8 cellular contexts compared by ENCODE assay signal in the genomic region with DNA sequence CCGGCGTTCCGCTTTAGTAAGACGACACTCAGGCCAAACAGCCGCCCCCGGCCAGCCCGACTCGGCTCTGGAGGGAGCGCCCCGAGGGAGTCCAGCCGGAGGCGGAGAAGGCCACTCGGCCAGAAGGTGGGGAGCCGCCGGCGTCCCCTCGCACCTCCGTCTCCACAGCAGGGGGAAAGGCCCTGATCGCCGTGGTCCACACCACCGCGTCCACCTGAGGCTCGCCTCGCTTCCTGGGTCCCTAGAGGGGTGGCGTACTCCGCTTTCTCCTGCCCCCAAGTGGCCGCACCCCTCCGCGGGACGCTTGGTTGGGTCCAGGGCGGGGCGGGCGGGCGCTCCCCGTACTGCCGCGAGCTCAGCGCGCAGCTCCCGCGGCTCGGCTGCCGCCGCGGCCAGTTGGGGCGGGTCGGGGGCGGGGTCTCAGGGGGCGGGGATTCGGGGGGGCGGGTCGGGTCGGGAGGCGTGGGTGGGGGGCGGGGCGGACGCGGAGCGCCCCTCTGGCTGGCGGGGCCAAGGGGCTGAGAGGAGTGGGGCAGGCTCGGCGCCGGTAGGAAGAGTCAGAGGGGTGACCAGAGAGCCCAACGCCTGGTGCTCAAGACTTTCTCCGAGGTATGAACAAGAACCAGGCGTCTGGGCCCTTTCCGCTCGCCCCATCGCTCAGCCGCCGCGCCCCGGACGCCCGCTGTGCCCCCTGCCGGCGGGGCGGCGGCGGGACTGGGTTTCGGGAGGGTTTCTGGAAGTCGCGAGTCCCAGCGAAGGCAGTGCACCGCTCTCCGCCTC. TPM values are rescaled to one million over a fixed set of nuclear protein-coding genes. Genes with fewer than 3 reads are reported as not detected.
A peak's percentile ranks its signal among the peaks of the same experiment; 100 is the strongest.
DNase-seq lines count a peak whose midpoint lies in the region; TF ChIP-seq lines count a peak whose summit lies in the region.

A gene (plus strand): TSS at position 523 of the 780 bp plus-strand sequence. CDS start 37,927 bp downstream, outside the sequence.

- intact Hi-C loops in left ventricle myocardium inferior (cut with micrococcal nuclease), result loop anchor here (10.0 kb wide), 2 partner anchors 53 to 367 kb away; no protein-coding TSS in a partner anchor
- intact Hi-C loops in prostate gland (cut with DNase I), result loop anchor here (2.0 to 5.0 kb wide), 3 partner anchors 46 to 369 kb away; no protein-coding TSS in a partner anchor

- peaks cover 57% of the 10 kb centered on the region for H3K4me1 ChIP-seq in left ventricle myocardium inferior
- H3K4me1 ChIP-seq in prostate gland (replicated peaks), result no peaks in the 10 kb centered on the region

- peak; percentile 76 for TF ChIP-seq POLR2A in prostate gland (IDR thresholded peaks at IDR 0.05)

- peak within 1 kb of the TSS; percentile 95 for H3K4me3 ChIP-seq in left ventricle myocardium inferior
- peak within 1 kb of the TSS; percentile 76 to 83 for H3K4me3 ChIP-seq in prostate gland

- H3K27ac ChIP-seq in left ventricle myocardium inferior (replicated peaks), result peak within 1 kb of the TSS; percentile 91
- H3K27ac ChIP-seq in prostate gland, result peak within 1 kb of the TSS; percentile 96 to 97

- WGBS in prostate gland, result under 1% methylated on average over 37 of the region's 86 CpGs

- H3K36me3 ChIP-seq in left ventricle myocardium inferior (no peaks in the 10 kb centered on the region), prostate gland (no peaks in the 10 kb centered on the region)

- POLR2A ChIA-PET in HEK293T (lab: Yijun Ruan, JAX), result interaction anchor here (1.0 to 1.7 kb wide), 4 partner anchors 9 to 125 kb away, joined by 3 to 6 read pairs (median 3); no protein-coding TSS in a partner anchor

- DNase-seq in GM10266 (ENCODE audit: extremely low spot score) (peak; percentile 97), HEK293T (ENCODE audit: extremely low spot score) (peak; percentile 89), MV-4-11 (lab: John Stamatoyannopoulos, UW) (peak; percentile 51), T follicular helper cell (ENCODE audit: low read depth) (peak; percentile 64), amniotic epithelial cell (ENCODE audit: low read depth) (peak; percentile 76), left ventricle myocardium inferior (peak; percentile 90), prostate gland (ENCODE audit: low spot score) (peak; percentile 83), ureter (ENCODE audit: low spot score) (peak; percentile 85)

- CTCF ChIA-PET in HEK293T (lab: Yijun Ruan, JAX), result interaction anchor here (1.1 to 1.7 kb wide), 6 partner anchors 17 to 127 kb away, joined by 3 to 6 read pairs (median 4); no protein-coding TSS in a partner anchor

- H3K9me3 ChIP-seq in left ventricle myocardium inferior (replicated peaks), result no peaks in the 10 kb centered on the region
- no peaks in the 10 kb centered on the region for H3K9me3 ChIP-seq in prostate gland

- TF ChIP-seq CTCF in GM10266 (IDR thresholded peaks at IDR 0.05; ENCODE audit: control insufficient read depth, insufficient read depth, low read depth, missing control alignments) (peak; percentile 74), left ventricle myocardium inferior (IDR thresholded peaks at IDR 0.05; ENCODE audit: borderline replicate concordance) (peak; percentile 89), prostate gland (IDR thresholded peaks at IDR 0.05) (peak; percentile 71 to 83 (median 77))

- H3K27me3 ChIP-seq in left ventricle myocardium inferior (ENCODE audit: low read depth) (no peaks in the 10 kb centered on the region), prostate gland (replicated peaks; ENCODE audit: insufficient read depth) (no peaks in the 10 kb centered on the region)

TF ChIP-seq in HEK293T, 16 proteins besides CTCF, POLR2A, EP300 and RAD21:
- TF ChIP-seq BHLHE40 (IDR thresholded peaks at IDR 0.05; ENCODE audit: borderline replicate concordance) (peak; percentile 72), FOXM1 (IDR thresholded peaks at IDR 0.05; ENCODE audit: borderline replicate concordance) (peak; percentile 39; the same call in 1 of the 2 replicates), TARDBP (IDR thresholded peaks at IDR 0.05) (no peak), NFRKB (IDR thresholded peaks at IDR 0.05) (no peak), LEF1 (IDR thresholded peaks at IDR 0.05; ENCODE audit: borderline replicate concordance) (no peak), ELF4 (IDR thresholded peaks at IDR 0.05) (no peak), ARNT (IDR thresholded peaks at IDR 0.05) (no peak), SUZ12 (IDR thresholded peaks at IDR 0.05) (no peak), FOXK2 (IDR thresholded peaks at IDR 0.05) (no peak), L3MBTL2 (conservative IDR thresholded peaks at IDR 0.05) (peak; percentile 42; the same call in 1 of the 2 replicates)
- TF ChIP-seq, protein P1, sequence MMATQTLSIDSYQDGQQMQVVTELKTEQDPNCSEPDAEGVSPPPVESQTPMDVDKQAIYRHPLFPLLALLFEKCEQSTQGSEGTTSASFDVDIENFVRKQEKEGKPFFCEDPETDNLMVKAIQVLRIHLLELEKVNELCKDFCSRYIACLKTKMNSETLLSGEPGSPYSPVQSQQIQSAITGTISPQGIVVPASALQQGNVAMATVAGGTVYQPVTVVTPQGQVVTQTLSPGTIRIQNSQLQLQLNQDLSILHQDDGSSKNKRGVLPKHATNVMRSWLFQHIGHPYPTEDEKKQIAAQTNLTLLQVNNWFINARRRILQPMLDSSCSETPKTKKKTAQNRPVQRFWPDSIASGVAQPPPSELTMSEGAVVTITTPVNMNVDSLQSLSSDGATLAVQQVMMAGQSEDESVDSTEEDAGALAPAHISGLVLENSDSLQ (IDR thresholded peaks at IDR 0.05), result no peak

RNA-seq across cellular contexts. Expression of the gene that starts here (rescaled TPM):
- 7.7 TPM for total RNA-seq in left ventricle myocardium inferior
- total RNA-seq in prostate gland, result 10 to 100 TPM; 59.1 to 84.0 TPM
- 112 TPM for total RNA-seq in ureter

Comparison
In these comparisons a context has a peak if more than half of its experiments do, and no peak if none do; other contexts are left out.
1. Peak in every context shown above with its lines: DNase-seq, H3K4me3 ChIP-seq and H3K27ac ChIP-seq.